8 cellular contexts compared by ENCODE assay signal in genomic region chr14:105091335-105092123, GRCh38. TPM values are rescaled to one million over a fixed set of nuclear protein-coding genes. Genes with fewer than 3 reads are reported as not detected.
DNase-seq lines count a peak whose midpoint lies in the region; ATAC-seq, FAIRE-seq and TF ChIP-seq lines count a peak whose summit lies in the region.

No MANE protein-coding gene starts in this region.

- peaks cover 10% of the 10 kb centered on the region for H3K4me1 Mint-ChIP-seq in activated T-helper 1 cell treated with anti-CD3 and anti-CD28 coated beads, Interleukin-12 subunit alpha, Interleukin-12 subunit beta, Interleukin-2, Interleukin-4 antibody, amounts not matched to agents 30 ng/mL and 10 ng/mL and 1 ng/mL, durations not matched to agents 14 hours and 24 hours and 36 hours (ENCODE audit: low read depth)

- H3K27ac ChIP-seq in kidney (ENCODE audit: low read depth in 2 of 2, low read length in 2 of 2) (peak overlapping the region; percentile 75 to 79), stomach smooth muscle (ENCODE audit: low read length) (peak overlapping the region; percentile 87)

- H3K36me3 ChIP-seq in kidney (ENCODE audit: control insufficient read depth in 1 of 2, insufficient read depth in 2 of 2, low read length in 2 of 2) (no peaks in the 10 kb centered on the region), stomach smooth muscle (ENCODE audit: control insufficient read depth in 2 of 2, insufficient read depth in 2 of 2, low read length in 2 of 2) (no peaks in the 10 kb centered on the region)

- no peak for ATAC-seq in stimulated activated naive CD8-positive, alpha-beta T cell treated with anti-CD3 and anti-CD28 coated beads, Interleukin-15, Interleukin-2, amounts not matched to agents 100 U/mL and 50 U/mL, for 24 hours

- H3K9me3 ChIP-seq in kidney (ENCODE audit: control insufficient read depth in 1 of 2, low read length in 2 of 2) = no peaks in the 10 kb centered on the region
- H3K9me3 ChIP-seq in stomach smooth muscle (ENCODE audit: control insufficient read depth in 2 of 2, low read length in 2 of 2) = no peaks in the 10 kb centered on the region

- no peak for TF ChIP-seq CTCF in kidney (IDR thresholded peaks at IDR 0.05; ENCODE audit: borderline replicate concordance, extremely low read depth, insufficient read depth)

- H3K4me1 ChIP-seq in kidney (ENCODE audit: control insufficient read depth in 1 of 2, insufficient read depth in 1 of 2, low read depth in 1 of 2, low read length in 2 of 2) (peaks cover 8 to 48% of the 10 kb centered on the region in 2 donors), stomach smooth muscle (ENCODE audit: control insufficient read depth, insufficient read depth, low read length) (peaks cover 65% of the 10 kb centered on the region)

- H3K27ac Mint-ChIP-seq in activated T-helper 1 cell treated with anti-CD3 and anti-CD28 coated beads, Interleukin-12 subunit alpha, Interleukin-12 subunit beta, Interleukin-2, Interleukin-4 antibody, amounts not matched to agents 30 ng/mL and 10 ng/mL and 1 ng/mL, durations not matched to agents 14 hours and 24 hours and 36 hours = no peak overlapping the region

- no peak for FAIRE-seq in kidney (lab: Jason Lieb, UNC)

- H3K27me3 ChIP-seq in stomach smooth muscle (ENCODE audit: control insufficient read depth in 1 of 2, insufficient read depth in 2 of 2, low read length in 2 of 2) = no peaks in the 10 kb centered on the region

- H3K9ac ChIP-seq in kidney (ENCODE audit: low read length in 2 of 2) = no peak overlapping the region
- peak overlapping the region; percentile 39 to 64 for H3K9ac ChIP-seq in stomach smooth muscle (ENCODE audit: low read length in 2 of 2)

- no peaks in the 10 kb centered on the region for H3K9me3 Mint-ChIP-seq in activated T-helper 1 cell treated with anti-CD3 and anti-CD28 coated beads, Interleukin-12 subunit alpha, Interleukin-12 subunit beta, Interleukin-2, Interleukin-4 antibody, amounts not matched to agents 30 ng/mL and 10 ng/mL and 1 ng/mL, durations not matched to agents 14 hours and 24 hours and 36 hours

- H3K4me3 ChIP-seq in kidney (ENCODE audit: low read length in 2 of 2) (no peak overlapping the region), stomach smooth muscle (ENCODE audit: low read length in 2 of 2) (peak overlapping the region in 1 of 2 donors; percentile 49)

- H3K4me3 Mint-ChIP-seq in activated T-helper 1 cell treated with anti-CD3 and anti-CD28 coated beads, Interleukin-12 subunit alpha, Interleukin-12 subunit beta, Interleukin-2, Interleukin-4 antibody, amounts not matched to agents 30 ng/mL and 10 ng/mL and 1 ng/mL, durations not matched to agents 14 hours and 24 hours and 36 hours = peak overlapping the region; percentile 45

- peaks cover 5% of the 10 kb centered on the region for H3K27me3 Mint-ChIP-seq in activated T-helper 1 cell treated with anti-CD3 and anti-CD28 coated beads, Interleukin-12 subunit alpha, Interleukin-12 subunit beta, Interleukin-2, Interleukin-4 antibody, amounts not matched to agents 30 ng/mL and 10 ng/mL and 1 ng/mL, durations not matched to agents 14 hours and 24 hours and 36 hours (ENCODE audit: insufficient read depth)

- H3K36me3 Mint-ChIP-seq in activated T-helper 1 cell treated with anti-CD3 and anti-CD28 coated beads, Interleukin-12 subunit alpha, Interleukin-12 subunit beta, Interleukin-2, Interleukin-4 antibody, amounts not matched to agents 30 ng/mL and 10 ng/mL and 1 ng/mL, durations not matched to agents 14 hours and 24 hours and 36 hours (ENCODE audit: low read depth) = no peaks in the 10 kb centered on the region

- intact Hi-C loops in activated T-helper 1 cell treated with anti-CD3 and anti-CD28 coated beads, Interleukin-12 subunit alpha, Interleukin-12 subunit beta, Interleukin-2, Interleukin-4 antibody, amounts not matched to agents 30 ng/mL and 10 ng/mL and 1 ng/mL, durations not matched to agents 14 hours and 24 hours and 36 hours (cut with micrococcal nuclease) = loop anchor here (5.0 kb wide), 6 partner anchors 76 to 401 kb away; partner anchors contain the start of genes BRF1, JAG2, MTA1 and TEDC1
- intact Hi-C loops in kidney (cut with DNase I) = no loop called here

- DNase-seq in HT1080 (ENCODE audit: low read depth) (peak; percentile 47), kidney (peak; percentile 97), GM19238 (ENCODE audit: insufficient read length, low spot score) (no peak), putamen (ENCODE audit: low spot score) (no peak), nucleus accumbens (lab: John Stamatoyannopoulos, UW) (no peak)
- DNase-seq in activated T-helper 1 cell treated with anti-CD3 and anti-CD28 coated beads, Interleukin-12 subunit alpha, Interleukin-12 subunit beta, Interleukin-2, Interleukin-4 antibody, amounts not matched to agents 30 ng/mL and 10 ng/mL and 1 ng/mL, durations not matched to agents 14 hours and 24 hours and 36 hours (ENCODE audit: low spot score) = no peak
- DNase-seq in stimulated activated naive CD8-positive, alpha-beta T cell treated with anti-CD3 and anti-CD28 coated beads, Interleukin-15, Interleukin-2, amounts not matched to agents 100 U/mL and 50 U/mL, for 24 hours = no peak

RNA-seq across cellular contexts. Expression of gene GPR132, which starts 26.3 kb away (rescaled TPM):
- 0.21 and 0.40 TPM in 2 replicates for total RNA-seq in HT1080 (2014; rRNA removed; shearing (Covaris generic))
- 0.28 and 0.37 TPM in 2 replicates for polyA plus RNA-seq in HT1080 (2015; cell fraction: cytosol; rRNA removed)
- polyA plus RNA-seq in HT1080 (2015; cell fraction: nucleus; rRNA removed) = 0.14 and 0.23 TPM in 2 replicates
- total RNA-seq in activated T-helper 1 cell treated with anti-CD3 and anti-CD28 coated beads, Interleukin-12 subunit alpha, Interleukin-12 subunit beta, Interleukin-2, Interleukin-4 antibody, amounts not matched to agents 30 ng/mL and 10 ng/mL and 1 ng/mL, durations not matched to agents 14 hours and 24 hours and 36 hours = 24.6 and 24.9 TPM in 2 replicates
- 4.2 TPM for total RNA-seq in kidney
- 0.17 TPM for polyA plus RNA-seq in kidney (ENCODE audit: insufficient read depth, low read depth, low replicate concordance)

Comparison
In these comparisons a context has a peak if more than half of its experiments do, and no peak if none do; other contexts are left out.
1. DNase-seq: peak in HT1080 (single experiment) and kidney (single experiment); none in activated T-helper 1 cell treated with anti-CD3 and anti-CD28 coated beads, Interleukin-12 subunit alpha, Interleukin-12 subunit beta, Interleukin-2, Interleukin-4 antibody, amounts not matched to agents 30 ng/mL and 10 ng/mL and 1 ng/mL, durations not matched to agents 14 hours and 24 hours and 36 hours (single experiment), GM19238 (single experiment), putamen (single experiment), stimulated activated naive CD8-positive, alpha-beta T cell treated with anti-CD3 and anti-CD28 coated beads, Interleukin-15, Interleukin-2, amounts not matched to agents 100 U/mL and 50 U/mL, for 24 hours (single experiment) and nucleus accumbens (0 of 56).
2. H3K9ac ChIP-seq: peak in stomach smooth muscle (2 of 2); none in kidney (0 of 2).